1 cellular context compared by ENCODE assay signal in genomic region chr11:126277780-126278179, GRCh38.
TF ChIP-seq lines count a peak whose summit lies in the region.

No MANE protein-coding gene starts in this region.

TF ChIP-seq in H1, 55 proteins besides CTCF, POLR2A, EP300 and RAD21:
- TF ChIP-seq CTBP2 (IDR thresholded peaks at IDR 0.05; ENCODE audit: borderline replicate concordance, insufficient read depth, insufficient read length, low read length) (no peak), NANOG (IDR thresholded peaks at IDR 0.05; ENCODE audit: insufficient read depth, low read depth, low read length, poor library complexity, severe bottlenecking) (no peak), BRCA1 (IDR thresholded peaks at IDR 0.05; ENCODE audit: low read depth, low read length) (no peak), FOSL1 (IDR thresholded peaks at IDR 0.05; ENCODE audit: insufficient read depth, low read depth, low read length) (no peak), BACH1 (IDR thresholded peaks at IDR 0.05; ENCODE audit: low read length) (no peak), EGR1 (IDR thresholded peaks at IDR 0.05; ENCODE audit: borderline replicate concordance, low read depth, low read length) (no peak), SUZ12 (IDR thresholded peaks at IDR 0.05; ENCODE audit: low read length) (no peak), TAF7 (optimal IDR thresholded peaks at IDR 0.05; ENCODE audit: borderline replicate concordance, low read depth, low read length) (no peak), SRF (IDR thresholded peaks at IDR 0.05; ENCODE audit: low read depth, low read length) (no peak), ATF2 (IDR thresholded peaks at IDR 0.05; ENCODE audit: low read length) (no peak)
TF ChIP-seq in H1: peak in this region for 0.
